In the genomic region with DNA sequence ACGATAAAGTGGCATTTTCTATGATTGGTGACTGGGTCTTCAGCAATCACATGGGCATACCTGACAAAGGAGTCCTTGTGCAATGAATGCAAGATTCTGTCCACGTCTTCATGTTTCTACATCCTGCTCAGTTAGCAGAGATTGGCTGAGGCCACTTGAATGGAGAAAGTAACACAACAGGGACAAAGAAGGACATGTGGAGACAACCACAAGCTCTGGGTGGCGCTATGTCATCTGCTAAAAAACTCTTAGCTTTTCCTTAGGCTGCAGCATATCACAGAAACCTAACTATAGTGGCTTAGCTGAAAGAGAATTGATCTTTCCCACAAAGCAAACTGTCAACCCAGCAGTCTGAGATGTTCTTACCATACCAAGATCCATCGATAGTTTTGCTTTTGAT, we compare ENCODE assay signal across 9 cellular contexts.
A peak's percentile ranks its signal among the peaks of the same experiment; 100 is the strongest.
DNase-seq lines count a peak whose midpoint lies in the region; ATAC-seq and TF ChIP-seq lines count a peak whose summit lies in the region.
"Had no signal": no experiment of that assay in that cellular context is flagged by ENCODE, and none has a peak within 500 bp of the region (broad histone marks: within the 10 kb centered on the region; RNA-seq: fewer than 3 reads in every experiment).

No MANE protein-coding gene starts in this region.

- no peak overlapping the region for H3K4ac ChIP-seq in neuronal stem cell (ENCODE audit: low read length)

- H3K27me3 Mint-ChIP-seq in activated CD8-positive, alpha-beta memory T cell treated with anti-CD3 and anti-CD28 coated beads, Interleukin-2, amount 10 ng/mL, durations not matched to agents 7 days and 5 days: no peaks in the 10 kb centered on the region

- no peak overlapping the region for H3K27ac Mint-ChIP-seq in activated CD8-positive, alpha-beta memory T cell treated with anti-CD3 and anti-CD28 coated beads, Interleukin-2, amount 10 ng/mL, durations not matched to agents 7 days and 5 days
- H3K27ac Mint-ChIP-seq: natural killer cell had no signal

- no peak overlapping the region for H4K91ac ChIP-seq in neuronal stem cell (ENCODE audit: low read depth, low read length, poor library complexity)

- H2AFZ ChIP-seq in neuronal stem cell (ENCODE audit: low read length): peak overlapping the region; percentile 32

- no peak overlapping the region for H3K18ac ChIP-seq in neuronal stem cell (ENCODE audit: low read length)

- H3K36me3 ChIP-seq in neuronal stem cell (replicated peaks in 1 of 2; ENCODE audit: control insufficient read depth in 2 of 2, insufficient read depth in 2 of 2, low read length in 2 of 2): no peaks in the 10 kb centered on the region

- no peak overlapping the region for H4K8ac ChIP-seq in neuronal stem cell (ENCODE audit: low read depth, low read length)

- H2AK5ac ChIP-seq in neuronal stem cell (ENCODE audit: low read depth, low read length): no peak overlapping the region

- H3K9me3 ChIP-seq in neuronal stem cell (replicated peaks in 1 of 2; ENCODE audit: control insufficient read depth in 2 of 2, insufficient read depth in 1 of 2, low read depth in 1 of 2, low read length in 2 of 2): no peaks in the 10 kb centered on the region

- peaks cover 0 to 2% of the 10 kb centered on the region in 2 donors for H3K4me1 ChIP-seq in neuronal stem cell (ENCODE audit: control insufficient read depth in 2 of 2, insufficient read depth in 1 of 2, low read depth in 1 of 2, low read length in 2 of 2)

- no peaks in the 10 kb centered on the region for H3K79me1 ChIP-seq in neuronal stem cell (ENCODE audit: low read depth, low read length)

- no peak overlapping the region for H3K27ac ChIP-seq in neuronal stem cell (replicated peaks; ENCODE audit: low read length)

- ATAC-seq in activated CD8-positive, alpha-beta memory T cell treated with anti-CD3 and anti-CD28 coated beads, Interleukin-2, amount 10 ng/mL, durations not matched to agents 7 days and 5 days: no peak
- ATAC-seq in HG02973 (IDR thresholded peaks at IDR 0.05; ENCODE audit: unreplicated experiment): no peak
- ATAC-seq: natural killer cell had no signal

- no peak overlapping the region for H3K4me3 Mint-ChIP-seq in activated CD8-positive, alpha-beta memory T cell treated with anti-CD3 and anti-CD28 coated beads, Interleukin-2, amount 10 ng/mL, durations not matched to agents 7 days and 5 days
- H3K4me3 Mint-ChIP-seq: natural killer cell had no signal

- peak; percentile 66 for TF ChIP-seq RAD21 in Ishikawa (IDR thresholded peaks at IDR 0.05; ENCODE audit: low read depth)

- no peaks in the 10 kb centered on the region for H3K27me3 ChIP-seq in neuronal stem cell (ENCODE audit: control insufficient read depth in 3 of 3, insufficient read depth in 3 of 3, low read depth in 1 of 3, low read length in 3 of 3)

- H2BK12ac ChIP-seq in neuronal stem cell (ENCODE audit: low read length): no peak overlapping the region

- no peak overlapping the region for H2BK5ac ChIP-seq in neuronal stem cell (ENCODE audit: low read length)

- no peak for TF ChIP-seq EP300 in Ishikawa (IDR thresholded peaks at IDR 0.05; ENCODE audit: borderline replicate concordance)

- H3K23ac ChIP-seq in neuronal stem cell (ENCODE audit: low read depth, low read length, poor library complexity): no peak overlapping the region

- no peaks in the 10 kb centered on the region for H3K36me3 Mint-ChIP-seq in activated CD8-positive, alpha-beta memory T cell treated with anti-CD3 and anti-CD28 coated beads, Interleukin-2, amount 10 ng/mL, durations not matched to agents 7 days and 5 days
- H3K36me3 Mint-ChIP-seq: natural killer cell had no signal

- H3K14ac ChIP-seq in neuronal stem cell (ENCODE audit: low read length): no peak overlapping the region

- H2BK15ac ChIP-seq in neuronal stem cell (ENCODE audit: low read length): no peak overlapping the region

- no peak overlapping the region for H3K4me2 ChIP-seq in neuronal stem cell (ENCODE audit: insufficient read depth, low read length, poor library complexity, severe bottlenecking)

- peaks cover 8% of the 10 kb centered on the region for H3K9me3 Mint-ChIP-seq in activated CD8-positive, alpha-beta memory T cell treated with anti-CD3 and anti-CD28 coated beads, Interleukin-2, amount 10 ng/mL, durations not matched to agents 7 days and 5 days (ENCODE audit: low read depth)

- H3K4me3 ChIP-seq in neuronal stem cell (ENCODE audit: low read length in 2 of 2): no peak overlapping the region

- H2BK120ac ChIP-seq in neuronal stem cell (ENCODE audit: low read depth, low read length): no peak overlapping the region

- CTCF ChIA-PET in activated CD8-positive, alpha-beta memory T cell treated with anti-CD3 and anti-CD28 coated beads, Interleukin-2, amount 10 ng/mL, durations not matched to agents 7 days and 5 days (lab: Charles Lee): no interaction called here

- WGBS in neuronal stem cell (ENCODE audit: extremely low coverage in 2 of 2, insufficient read length in 2 of 2, insufficient replicate concordance in 1 of 2), 2 donors: no CpG with 5 or more reads among the region's 4 CpGs

- H3K4me1 Mint-ChIP-seq in activated CD8-positive, alpha-beta memory T cell treated with anti-CD3 and anti-CD28 coated beads, Interleukin-2, amount 10 ng/mL, durations not matched to agents 7 days and 5 days: no peaks in the 10 kb centered on the region
- H3K4me1 Mint-ChIP-seq: natural killer cell had no signal

- DNase-seq in NCI-H510A (lab: John Stamatoyannopoulos, UW) (peak; percentile 49), cerebellar cortex (ENCODE audit: low spot score) (peak; percentile 21), neuronal stem cell (ENCODE audit: low spot score) (peak; percentile 51), KG1 (lab: John Stamatoyannopoulos, UW) (no peak)
- DNase-seq in activated CD8-positive, alpha-beta memory T cell treated with anti-CD3 and anti-CD28 coated beads, Interleukin-2, amount 10 ng/mL, durations not matched to agents 7 days and 5 days: no peak
- DNase-seq: MV-4-11, natural killer cell had no signal

- no peak overlapping the region for H3K9ac ChIP-seq in neuronal stem cell (ENCODE audit: low read depth, low read length, poor library complexity)

TF ChIP-seq in Ishikawa, 13 proteins besides CTCF, POLR2A, EP300 and RAD21:
- TF ChIP-seq EGR1 (IDR thresholded peaks at IDR 0.05): no peak
- no peak for TF ChIP-seq MAX (IDR thresholded peaks at IDR 0.05)
- no peak for TF ChIP-seq TEAD4 (IDR thresholded peaks at IDR 0.05)
- TF ChIP-seq REST (IDR thresholded peaks at IDR 0.05; ENCODE audit: low read depth): no peak
- no peak for TF ChIP-seq CEBPB (IDR thresholded peaks at IDR 0.05)

Comparison
In these comparisons a context has a peak if more than half of its experiments do, and no peak if none do; other contexts are left out.
1. DNase-seq: peak in NCI-H510A (single experiment), cerebellar cortex (single experiment) and neuronal stem cell (single experiment); none in activated CD8-positive, alpha-beta memory T cell treated with anti-CD3 and anti-CD28 coated beads, Interleukin-2, amount 10 ng/mL, durations not matched to agents 7 days and 5 days (single experiment) and KG1 (single experiment).